7 cellular contexts compared by ENCODE assay signal in the genomic region with DNA sequence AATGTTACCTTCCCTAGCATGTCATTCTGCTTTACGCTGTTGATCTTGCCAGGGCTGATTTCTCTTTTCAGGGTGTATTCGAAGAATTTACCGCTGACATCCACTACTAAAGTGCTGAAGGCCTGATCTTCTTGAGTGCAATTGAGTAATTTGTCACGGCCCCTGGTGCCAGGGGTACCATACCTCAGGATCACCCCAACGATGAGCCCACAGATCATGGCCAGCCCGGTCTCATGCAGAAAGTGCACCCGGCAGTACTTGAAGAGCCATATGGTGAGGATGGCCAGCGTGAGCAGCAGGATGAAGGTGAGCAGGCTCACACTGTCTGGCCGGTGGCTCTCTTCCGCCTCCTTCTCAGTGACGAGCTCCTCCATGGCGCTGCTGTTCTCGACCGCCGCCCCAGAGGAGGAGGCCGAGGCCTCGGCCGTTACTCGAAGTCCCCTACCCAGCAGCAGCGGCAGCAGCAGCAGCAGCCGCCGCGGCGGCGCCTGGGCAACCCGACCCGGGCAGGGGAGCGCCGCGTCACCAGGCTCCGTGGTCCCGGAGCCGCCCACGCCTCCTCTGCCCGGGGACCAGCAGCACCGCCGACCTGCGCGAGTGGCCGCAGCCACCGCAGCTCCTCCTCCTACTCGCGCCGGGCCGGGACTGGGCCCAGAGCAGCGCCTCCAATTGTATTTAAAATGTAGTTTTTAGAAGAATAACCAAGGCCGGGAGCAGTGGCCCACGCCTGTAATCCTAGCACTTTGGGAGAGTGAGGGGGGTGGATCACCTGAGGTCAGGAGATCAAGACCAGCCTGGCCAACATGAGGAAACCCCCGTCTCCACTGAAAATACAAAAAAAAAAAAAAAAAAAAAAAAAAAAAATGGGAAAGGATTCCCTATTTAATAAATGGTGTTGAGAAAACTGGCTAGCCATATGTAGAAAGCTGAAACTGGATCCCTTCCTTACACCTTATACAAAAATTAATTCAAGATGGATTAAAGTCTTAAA. TPM values are rescaled to one million over a fixed set of nuclear protein-coding genes. Genes with fewer than 3 reads are reported as not detected.
DNase-seq lines count a peak whose midpoint lies in the region; ATAC-seq, FAIRE-seq and TF ChIP-seq lines count a peak whose summit lies in the region.

No MANE protein-coding gene starts in this region.

- H3K4me1 ChIP-seq in HUES48 (ENCODE audit: control insufficient read depth, insufficient read depth, low read length) (peaks cover 6% of the 10 kb centered on the region; the same call in 1 of the 2 replicates), parathyroid adenoma (peaks cover 2% of the 10 kb centered on the region)

- H3K9me3 ChIP-seq in HUES48 (ENCODE audit: control insufficient read depth, insufficient read depth, low read length) = no peaks in the 10 kb centered on the region
- H3K9me3 ChIP-seq in parathyroid adenoma (ENCODE audit: control insufficient read depth, low read length) = no peaks in the 10 kb centered on the region

- peak overlapping the region; percentile 75 for H3K4me2 ChIP-seq in parathyroid adenoma (ENCODE audit: low read length)

- DNase-seq in GM12892 (ENCODE audit: insufficient read length) (peak; percentile 21), Right ventricle myocardium superior (peak; percentile 62), SIG-M5 treated with dmso at 0.1 percent for 504 hours (lab: John Stamatoyannopoulos, UW; ENCODE audit: unreplicated experiment) (no peak)
- peak; percentile 12 for DNase-seq in activated naive CD4-positive, alpha-beta T cell treated with anti-CD3 and anti-CD28 coated beads for 36 hours

- peak overlapping the region; percentile 98 for H2AFZ ChIP-seq in parathyroid adenoma

- intact Hi-C loops in activated naive CD4-positive, alpha-beta T cell treated with anti-CD3 and anti-CD28 coated beads for 36 hours (cut with micrococcal nuclease) = no loop called here
- intact Hi-C loops in Right ventricle myocardium superior (cut with DNase I) = no loop called here

- H3K4me3 ChIP-seq in HUES48 (ENCODE audit: low read depth, low read length) (peak overlapping the region; percentile 46), parathyroid adenoma (ENCODE audit: low read depth, low read length) (peak overlapping the region; percentile 40)

- H3K4me1 Mint-ChIP-seq in activated naive CD4-positive, alpha-beta T cell treated with anti-CD3 and anti-CD28 coated beads for 36 hours (ENCODE audit: low read depth) = peaks cover 12% of the 10 kb centered on the region

- H3K4me3 Mint-ChIP-seq in activated naive CD4-positive, alpha-beta T cell treated with anti-CD3 and anti-CD28 coated beads for 36 hours = peak overlapping the region; percentile 37

- no peaks in the 10 kb centered on the region for H3K79me2 ChIP-seq in parathyroid adenoma

- CTCF ChIA-PET in activated naive CD4-positive, alpha-beta T cell treated with anti-CD3 and anti-CD28 coated beads for 36 hours (lab: Charles Lee) = no interaction called here

- ATAC-seq in Right ventricle myocardium superior (ENCODE audit: poor library complexity) (peak; percentile 93), HG03135 (IDR thresholded peaks at IDR 0.05; ENCODE audit: unreplicated experiment) (no peak)

- peaks cover 26% of the 10 kb centered on the region for H3K27me3 Mint-ChIP-seq in activated naive CD4-positive, alpha-beta T cell treated with anti-CD3 and anti-CD28 coated beads for 36 hours (ENCODE audit: low read depth)

- no peaks in the 10 kb centered on the region for H3K36me3 Mint-ChIP-seq in activated naive CD4-positive, alpha-beta T cell treated with anti-CD3 and anti-CD28 coated beads for 36 hours (ENCODE audit: low read depth)

- H3K9me3 Mint-ChIP-seq in activated naive CD4-positive, alpha-beta T cell treated with anti-CD3 and anti-CD28 coated beads for 36 hours = no peaks in the 10 kb centered on the region

- H3K27ac Mint-ChIP-seq in activated naive CD4-positive, alpha-beta T cell treated with anti-CD3 and anti-CD28 coated beads for 36 hours = no peak overlapping the region

- H3K9ac ChIP-seq in HUES48 (ENCODE audit: low read depth, low read length) = peak overlapping the region; percentile 33; the same call in 1 of the 2 replicates
- H3K9ac ChIP-seq in parathyroid adenoma = no peak overlapping the region

- H3K27me3 ChIP-seq in HUES48 (ENCODE audit: control insufficient read depth, insufficient read depth, low read length) = peaks cover 12% of the 10 kb centered on the region; the same call in 1 of the 2 replicates
- H3K27me3 ChIP-seq in parathyroid adenoma (ENCODE audit: control insufficient read depth, insufficient read depth, low read length) = no peaks in the 10 kb centered on the region

- no peak for TF ChIP-seq POLR2A in GM12892 (IDR thresholded peaks at IDR 0.05; ENCODE audit: low read depth, low read length)

- H3K27ac ChIP-seq in HUES48 (ENCODE audit: low read depth, low read length) = peak overlapping the region; percentile 51
- peak overlapping the region; percentile 66 for H3K27ac ChIP-seq in parathyroid adenoma

- no peaks in the 10 kb centered on the region for H3K36me3 ChIP-seq in HUES48 (ENCODE audit: control insufficient read depth, insufficient read depth, low read length)
- H3K36me3 ChIP-seq in parathyroid adenoma (ENCODE audit: control insufficient read depth, insufficient read depth, low read length) = no peaks in the 10 kb centered on the region

- FAIRE-seq in GM12892 (lab: Jason Lieb, UNC) = no peak

- no peak for TF ChIP-seq CTCF in parathyroid adenoma (IDR thresholded peaks at IDR 0.05)

RNA-seq across cellular contexts. Expression of gene TMPO, which starts 58.5 kb away (rescaled TPM):
- 124 TPM for polyA plus RNA-seq in GM12892 (2012; ENCODE audit: missing spikeins)
- total RNA-seq in activated naive CD4-positive, alpha-beta T cell treated with anti-CD3 and anti-CD28 coated beads for 36 hours = 100 to 1,000 TPM; 326 to 330 TPM
- 15.2 TPM for total RNA-seq in Right ventricle myocardium superior

Comparison
In these comparisons a context has a peak if more than half of its experiments do, and no peak if none do; other contexts are left out.
1. RNA of gene TMPO, which starts 58.5 kb away (total RNA-seq): 326 to 330 TPM in activated naive CD4-positive, alpha-beta T cell treated with anti-CD3 and anti-CD28 coated beads for 36 hours; 15.2 TPM in Right ventricle myocardium superior (single experiment); every median in the first group is over 10 times any median in the second.